ENCODE assay signal across 7 cellular contexts in the genomic region with DNA sequence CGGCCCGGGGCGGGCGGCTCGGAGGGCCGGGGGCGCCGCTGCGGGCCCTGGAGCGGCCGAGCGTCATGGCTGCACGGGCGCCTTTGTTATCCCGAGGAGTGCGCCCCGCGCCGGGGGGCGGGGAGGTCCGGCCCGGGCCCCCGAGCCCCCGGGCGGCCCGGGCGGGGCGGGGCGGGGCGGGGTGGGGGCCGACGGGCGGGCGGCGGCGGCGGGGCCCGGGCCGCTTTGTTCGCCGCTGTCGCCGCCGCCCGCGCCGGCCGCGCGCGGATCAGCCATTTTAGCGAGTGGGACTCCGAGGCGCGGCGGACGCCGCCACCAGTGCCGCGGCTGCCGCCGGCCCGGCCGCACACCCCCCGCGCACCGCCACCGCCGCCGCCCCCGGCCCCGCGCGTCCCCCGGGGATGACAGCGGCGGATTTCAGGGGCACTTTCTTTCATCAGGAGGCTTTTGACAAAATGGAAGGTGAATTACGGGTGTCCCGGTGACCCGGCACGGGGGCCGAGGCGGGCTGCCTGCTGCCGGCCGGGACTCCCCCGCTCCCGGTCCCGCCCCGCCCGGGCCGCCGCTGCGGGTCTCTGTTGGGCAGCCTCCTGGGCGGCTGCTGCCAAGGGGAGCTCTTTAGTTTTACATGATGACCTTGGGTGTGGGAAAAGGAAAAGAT. TPM values are rescaled to one million over a fixed set of nuclear protein-coding genes. Genes with fewer than 3 reads are reported as not detected.
A peak's percentile ranks its signal among the peaks of the same experiment; 100 is the strongest.
DNase-seq lines count a peak whose midpoint lies in the region; ATAC-seq and TF ChIP-seq lines count a peak whose summit lies in the region.

No MANE protein-coding gene starts in this region.

- H3K4me1 Mint-ChIP-seq in osteocyte (ENCODE audit: unreplicated experiment), result peaks cover 8% of the 10 kb centered on the region

- no peak for TF ChIP-seq RAD21 in HCT116 (IDR thresholded peaks at IDR 0.05; ENCODE audit: low read depth)

- peak overlapping the region; percentile 50 for H3K27ac Mint-ChIP-seq in osteocyte (ENCODE audit: unreplicated experiment)

- H3F3A ChIP-seq in SU-DHL-6 (ENCODE audit: insufficient read depth), result no peaks in the 10 kb centered on the region; the same call in 1 of the 2 replicates

- H3K27me3 ChIP-seq in HCT116 (ENCODE audit: insufficient read depth, low read length), result no peaks in the 10 kb centered on the region
- H3K27me3 ChIP-seq in SU-DHL-6 (ENCODE audit: low read length), result no peaks in the 10 kb centered on the region

- intact Hi-C loops in HCT116 (cut with micrococcal nuclease), result loop anchor here (10.0 kb wide), 1 partner anchor 89 kb away; a partner anchor contains a TSS

- CTCF ChIA-PET in HCT116 (lab: Charles Lee), result no interaction called here

- ATAC-seq in GM18498 (IDR thresholded peaks at IDR 0.05; ENCODE audit: unreplicated experiment) (peak; percentile 19), HCT116 (no peak; the same call in 1 of the 2 replicates), GM21825 (IDR thresholded peaks at IDR 0.05; ENCODE audit: unreplicated experiment) (no peak)

- TF ChIP-seq POLR2A in HCT116 (IDR thresholded peaks at IDR 0.05; ENCODE audit: borderline replicate concordance, extremely low read depth, insufficient read depth, insufficient read length) (no peak), erythroblast (IDR thresholded peaks at IDR 0.05; ENCODE audit: low read length) (no peak)

- H3K9ac ChIP-seq in HCT116 (ENCODE audit: low read length) (peak overlapping the region; percentile 59), SU-DHL-6 (ENCODE audit: low read length) (peak overlapping the region; percentile 65)

- H3K9me2 ChIP-seq in HCT116 (ENCODE audit: insufficient read depth), result no peaks in the 10 kb centered on the region
- no peaks in the 10 kb centered on the region for H3K9me2 ChIP-seq in SU-DHL-6 (replicated peaks; ENCODE audit: insufficient read depth, low read length)

- H3K36me3 ChIP-seq in HCT116 (ENCODE audit: control insufficient read depth in 1 of 2, insufficient read depth in 2 of 2, low read length in 2 of 2), result no peaks in the 10 kb centered on the region; a peak in 2 of 4 replicates
- H3K36me3 ChIP-seq in SU-DHL-6 (ENCODE audit: low read length), result no peaks in the 10 kb centered on the region

- no peaks in the 10 kb centered on the region for H3K9me3 ChIP-seq in HCT116 (ENCODE audit: control insufficient read depth in 1 of 2, insufficient read depth in 1 of 2, low read depth in 1 of 2, low read length in 2 of 2)
- no peaks in the 10 kb centered on the region for H3K9me3 ChIP-seq in SU-DHL-6 (ENCODE audit: insufficient read depth, low read length)

- H3K4me2 ChIP-seq in HCT116 (ENCODE audit: low read length), result peak overlapping the region; percentile 63
- peak overlapping the region; percentile 66 for H3K4me2 ChIP-seq in SU-DHL-6 (ENCODE audit: low read depth, low read length, poor library complexity, severe bottlenecking)

- H3K27me3 Mint-ChIP-seq in osteocyte (ENCODE audit: unreplicated experiment), result no peaks in the 10 kb centered on the region

- H4K20me1 ChIP-seq in HCT116 (ENCODE audit: insufficient read depth), result no peaks in the 10 kb centered on the region
- H4K20me1 ChIP-seq in SU-DHL-6 (ENCODE audit: low read depth, low read length), result no peaks in the 10 kb centered on the region

- BruUV-seq in HCT116 (replicated peaks; lab: Mats Ljungman, UMichigan), result no TSS peak

- H3K36me3 Mint-ChIP-seq in osteocyte (ENCODE audit: unreplicated experiment), result peaks cover 6% of the 10 kb centered on the region

- peak overlapping the region; percentile 80 for H3K4me3 Mint-ChIP-seq in osteocyte (ENCODE audit: unreplicated experiment)

- H3K9me3 Mint-ChIP-seq in osteocyte (ENCODE audit: unreplicated experiment), result peaks cover 3% of the 10 kb centered on the region

- POLR2A ChIA-PET in HCT116 (lab: Charles Lee), result no interaction called here

- no peak for DNase-seq in HCT116 (ENCODE audit: low read depth, low spot score)
- peak; percentile 35 to 53 for DNase-seq in erythroblast (lab: John Stamatoyannopoulos, UW)
- no peak for DNase-seq in osteocyte (ENCODE audit: extremely low spot score, unreplicated experiment)
- no peak for DNase-seq in NCI-H526 treated with DMSO at 0.1 percent for 48 hours (lab: John Stamatoyannopoulos, UW)

- H3K79me2 ChIP-seq in HCT116 (ENCODE audit: insufficient read depth, low read length), result peaks cover 16% of the 10 kb centered on the region
- H3K79me2 ChIP-seq in SU-DHL-6 (ENCODE audit: insufficient read depth, low read length), result peaks cover 8% of the 10 kb centered on the region; the same call in 1 of the 2 replicates

- H2AFZ ChIP-seq in HCT116 (ENCODE audit: low read depth, low read length, poor library complexity, severe bottlenecking) (no peak overlapping the region), SU-DHL-6 (ENCODE audit: low read depth, low read length, severe bottlenecking) (no peak overlapping the region)

- H3K4me3 ChIP-seq in HCT116 (replicated peaks in 1 of 2; ENCODE audit: low read depth in 1 of 2, low read length in 2 of 2) (peak overlapping the region; percentile 46 to 59), SU-DHL-6 (ENCODE audit: insufficient read depth, low read length, poor library complexity, severe bottlenecking) (peak overlapping the region; percentile 58)

- RAD21 ChIA-PET in HCT116 (lab: Charles Lee; ENCODE audit: low non-redundant PET in 1 of 2, low total read pairs in 2 of 2, uncharacterized antibody in 2 of 2, unreplicated experiment in 2 of 2), result no interaction called here

- no peak for TF ChIP-seq CTCF in HCT116 (IDR thresholded peaks at IDR 0.05 in 2 of 3, conservative IDR thresholded peaks at IDR 0.05 in 1 of 3; ENCODE audit: borderline replicate concordance in 1 of 3, insufficient read depth in 1 of 3, low read depth in 2 of 3, low read length in 2 of 3)
- no peak for TF ChIP-seq CTCF in SU-DHL-6 (IDR thresholded peaks at IDR 0.05; ENCODE audit: insufficient read depth, low read length, poor library complexity, severe bottlenecking)
- TF ChIP-seq CTCF in osteocyte (IDR thresholded peaks at IDR 0.05), result no peak

- peaks cover 4 to 12% of the 10 kb centered on the region in 2 experiments; a peak in 3 of 4 replicates for H3K4me1 ChIP-seq in HCT116 (ENCODE audit: control insufficient read depth in 1 of 2, insufficient read depth in 2 of 2, low read length in 2 of 2)

- H3K27ac ChIP-seq in HCT116 (ENCODE audit: low read depth, low read length) (peak overlapping the region; percentile 78; the same call in 1 of the 2 replicates), SU-DHL-6 (ENCODE audit: low read depth, low read length) (no peak overlapping the region)

TF ChIP-seq in HCT116, 20 proteins besides CTCF, POLR2A, EP300 and RAD21:
- no peak for TF ChIP-seq TCF7L2 (IDR thresholded peaks at IDR 0.05; ENCODE audit: borderline replicate concordance, extremely low read depth, insufficient read depth, insufficient read length)
- TF ChIP-seq, protein P1, sequence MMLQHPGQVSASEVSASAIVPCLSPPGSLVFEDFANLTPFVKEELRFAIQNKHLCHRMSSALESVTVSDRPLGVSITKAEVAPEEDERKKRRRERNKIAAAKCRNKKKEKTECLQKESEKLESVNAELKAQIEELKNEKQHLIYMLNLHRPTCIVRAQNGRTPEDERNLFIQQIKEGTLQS (IDR thresholded peaks at IDR 0.05), result no peak
- no peak for TF ChIP-seq SRF (IDR thresholded peaks at IDR 0.05; ENCODE audit: low read depth)
- no peak for TF ChIP-seq JUND (IDR thresholded peaks at IDR 0.05)
- TF ChIP-seq SP1 (IDR thresholded peaks at IDR 0.05; ENCODE audit: low read depth), result no peak
- no peak for TF ChIP-seq EGR1 (IDR thresholded peaks at IDR 0.05; ENCODE audit: low read depth)
- TF ChIP-seq CBX3 (IDR thresholded peaks at IDR 0.05; ENCODE audit: low read depth), result no peak
- TF ChIP-seq, protein P2, sequence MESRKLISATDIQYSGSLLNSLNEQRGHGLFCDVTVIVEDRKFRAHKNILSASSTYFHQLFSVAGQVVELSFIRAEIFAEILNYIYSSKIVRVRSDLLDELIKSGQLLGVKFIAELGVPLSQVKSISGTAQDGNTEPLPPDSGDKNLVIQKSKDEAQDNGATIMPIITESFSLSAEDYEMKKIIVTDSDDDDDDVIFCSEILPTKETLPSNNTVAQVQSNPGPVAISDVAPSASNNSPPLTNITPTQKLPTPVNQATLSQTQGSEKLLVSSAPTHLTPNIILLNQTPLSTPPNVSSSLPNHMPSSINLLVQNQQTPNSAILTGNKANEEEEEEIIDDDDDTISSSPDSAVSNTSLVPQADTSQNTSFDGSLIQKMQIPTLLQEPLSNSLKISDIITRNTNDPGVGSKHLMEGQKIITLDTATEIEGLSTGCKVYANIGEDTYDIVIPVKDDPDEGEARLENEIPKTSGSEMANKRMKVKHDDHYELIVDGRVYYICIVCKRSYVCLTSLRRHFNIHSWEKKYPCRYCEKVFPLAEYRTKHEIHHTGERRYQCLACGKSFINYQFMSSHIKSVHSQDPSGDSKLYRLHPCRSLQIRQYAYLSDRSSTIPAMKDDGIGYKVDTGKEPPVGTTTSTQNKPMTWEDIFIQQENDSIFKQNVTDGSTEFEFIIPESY (IDR thresholded peaks at IDR 0.05; ENCODE audit: extremely low read depth, insufficient replicate concordance, low read length), result no peak
TF ChIP-seq in HCT116: peak in this region for 0.

RNA-seq across cellular contexts. Expression of a gene that starts 1.2 kb away (rescaled TPM):
- 116 TPM for total RNA-seq in HCT116 (2021; ENCODE audit: unreplicated experiment)
- polyA plus RNA-seq in HCT116 (2012), result 22.4 and 33.8 TPM in 2 replicates
- total RNA-seq in osteocyte, result 26.8 and 31.6 TPM in 2 replicates

Comparison
In these comparisons a context has a peak if more than half of its experiments do, and no peak if none do; other contexts are left out.
1. DNase-seq: peak in erythroblast (2 of 2); none in HCT116 (single experiment), osteocyte (single experiment) and NCI-H526 treated with DMSO at 0.1 percent for 48 hours (single experiment).